In genomic region chr5:68371607-68372006, GRCh38 we compare ENCODE assay signal across 29 cellular contexts.
"Had no signal": no experiment of that assay in that cellular context is flagged by ENCODE, and none has a peak within 500 bp of the region (broad histone marks: within the 10 kb centered on the region; RNA-seq: fewer than 3 reads in every experiment).

No MANE protein-coding gene starts in this region.

- H3K36me3 ChIP-seq: neural progenitor cell, ovary, right lobe of liver, sigmoid colon, stomach, suprapubic skin, tibial artery, transverse colon, upper lobe of right lung, uterus had no signal

- H3K36me3 Mint-ChIP-seq: neural progenitor cell; stimulated activated effector memory CD8-positive, alpha-beta T cell treated with anti-CD3 and anti-CD28 coated beads, Interleukin-12 subunit alpha, Interleukin-12 subunit beta, amount 100 ng/mL, for 72 hours; type B pancreatic cell had no signal

- ATAC-seq: naive thymus-derived CD4-positive, alpha-beta T cell; psoas muscle; right cardiac atrium; stimulated activated effector memory CD8-positive, alpha-beta T cell treated with anti-CD3 and anti-CD28 coated beads, Interleukin-12 subunit alpha, Interleukin-12 subunit beta, amount 100 ng/mL, for 72 hours; stimulated activated naive B cell treated with anti-CD40 and anti-IgM and Interleukin-4, amounts not matched to agents 10 μg/mL and 1 μg/mL and 100 μg/mL, for 72 hours had no signal

- DNase-seq: naive thymus-derived CD4-positive, alpha-beta T cell; occipital lobe; ovary; posterior cingulate gyrus; psoas muscle; right cardiac atrium; right lobe of liver; sigmoid colon; small intestine; stimulated activated CD4-positive, alpha-beta T cell treated with anti-CD3 and anti-CD28 coated beads, Interleukin-15, amount 100 ng/mL, for 24 hours; stimulated activated CD4-positive, alpha-beta T cell treated with anti-CD3 and anti-CD28 coated beads, Interleukin-2, amount 100 ng/mL, for 24 hours; stimulated activated CD4-positive, alpha-beta T cell treated with anti-CD3 and anti-CD28 coated beads, Interleukin-2, amount 100 ng/mL, for 48 hours; stimulated activated CD4-positive, alpha-beta T cell treated with anti-CD3 and anti-CD28 coated beads, Interleukin-4, amount 100 ng/mL, for 24 hours; stimulated activated naive B cell treated with anti-CD40 and anti-IgM and Interleukin-4, amounts not matched to agents 10 μg/mL and 1 μg/mL and 100 μg/mL, for 72 hours; stimulated activated naive CD4-positive, alpha-beta T cell treated with Interleukin-2 at 50 U/mL for 16 hours; stomach; testis; tibial artery; transverse colon; upper lobe of right lung; uterus had no signal

- H3K4me3 ChIP-seq: neural progenitor cell, ovary, psoas muscle, right lobe of liver, sigmoid colon, stomach, suprapubic skin, testis, tibial artery, transverse colon, upper lobe of right lung, uterus had no signal

- H3K9me3 ChIP-seq: ovary, psoas muscle, right lobe of liver, sigmoid colon, stomach, suprapubic skin, testis, tibial artery, transverse colon, upper lobe of right lung, uterus had no signal

- H3K27me3 ChIP-seq: neural progenitor cell, ovary, right lobe of liver, sigmoid colon, stomach, suprapubic skin, testis, tibial artery, transverse colon, upper lobe of right lung, uterus had no signal

- H3K27me3 Mint-ChIP-seq: stimulated activated naive B cell treated with anti-CD40 and anti-IgM and Interleukin-4, amounts not matched to agents 10 μg/mL and 1 μg/mL and 100 μg/mL, for 72 hours; stimulated activated naive CD8-positive, alpha-beta T cell treated with anti-CD3 and anti-CD28 coated beads, Interleukin-15, Interleukin-2, amounts not matched to agents 100 ng/mL and 50 ng/mL, for 24 hours had no signal

- H3K4me1 ChIP-seq: neural progenitor cell, parathyroid adenoma, psoas muscle, right lobe of liver, testis, upper lobe of right lung, uterus had no signal

- H3K27ac Mint-ChIP-seq: nephron; neural progenitor cell; progenitor cell of endocrine pancreas; stimulated activated effector memory CD8-positive, alpha-beta T cell treated with anti-CD3 and anti-CD28 coated beads, Interleukin-12 subunit alpha, Interleukin-12 subunit beta, amount 100 ng/mL, for 72 hours; stimulated activated naive B cell treated with anti-CD40 and anti-IgM and Interleukin-4, amounts not matched to agents 10 μg/mL and 1 μg/mL and 100 μg/mL, for 72 hours; type B pancreatic cell had no signal

- H3K27ac ChIP-seq: neural progenitor cell, ovary, parathyroid adenoma, psoas muscle, right lobe of liver, sigmoid colon, stomach, suprapubic skin, testis, tibial artery, transverse colon, upper lobe of right lung, uterus had no signal

- H3K4me1 Mint-ChIP-seq: neural progenitor cell had no signal

- H3K9me3 Mint-ChIP-seq: stimulated activated naive CD8-positive, alpha-beta T cell treated with anti-CD3 and anti-CD28 coated beads, Interleukin-15, Interleukin-2, amounts not matched to agents 100 ng/mL and 50 ng/mL, for 24 hours had no signal

- H3K9ac ChIP-seq: neural progenitor cell, parathyroid adenoma had no signal

- H3K4me3 Mint-ChIP-seq: naive thymus-derived CD4-positive, alpha-beta T cell; nephron; neural progenitor cell; stimulated activated effector memory CD8-positive, alpha-beta T cell treated with anti-CD3 and anti-CD28 coated beads, Interleukin-12 subunit alpha, Interleukin-12 subunit beta, amount 100 ng/mL, for 72 hours; stimulated activated naive B cell treated with anti-CD40 and anti-IgM and Interleukin-4, amounts not matched to agents 10 μg/mL and 1 μg/mL and 100 μg/mL, for 72 hours; stimulated activated naive CD8-positive, alpha-beta T cell treated with anti-CD3 and anti-CD28 coated beads, Interleukin-15, Interleukin-2, amounts not matched to agents 100 ng/mL and 50 ng/mL, for 24 hours; type B pancreatic cell had no signal
